8 cellular contexts compared by ENCODE assay signal in genomic region chr22:30324008-30324730, GRCh38. TPM values are rescaled to one million over a fixed set of nuclear protein-coding genes. Genes with fewer than 3 reads are reported as not detected.
DNase-seq lines count a peak whose midpoint lies in the region; ATAC-seq and TF ChIP-seq lines count a peak whose summit lies in the region.

No MANE protein-coding gene starts in this region.

- H3K4me1 ChIP-seq in RWPE2 (ENCODE audit: insufficient read depth, poor library complexity, severe bottlenecking): peaks cover 21% of the 10 kb centered on the region

- H3K27me3 ChIP-seq in RWPE2 (ENCODE audit: insufficient read depth, poor library complexity, severe bottlenecking): no peaks in the 10 kb centered on the region

- DNase-seq in EH (ENCODE audit: low read depth): peak; percentile 71
- DNase-seq in RWPE2 (ENCODE audit: low spot score): no peak
- DNase-seq in epithelial cell of proximal tubule (ENCODE audit: low read depth): no peak
- DNase-seq in skeletal muscle cell (ENCODE audit: low read depth): no peak
- DNase-seq in stimulated activated CD4-positive, alpha-beta T cell treated with anti-CD3 and anti-CD28 coated beads, Interleukin-2, amount 100 ng/mL, for 48 hours: no peak
- DNase-seq in GM20000 (ENCODE audit: low spot score): no peak
- DNase-seq in HPDE6-E6E7 (ENCODE audit: extremely low spot score): no peak

- peaks cover 3% of the 10 kb centered on the region for H3K36me3 ChIP-seq in RWPE2 (ENCODE audit: low read depth)

- H3K4me3 ChIP-seq in RWPE2 (ENCODE audit: severe bottlenecking) (no peak overlapping the region), epithelial cell of proximal tubule (ENCODE audit: low read depth, low read length) (peak overlapping the region; percentile 74), skeletal muscle cell (ENCODE audit: low read depth, low read length) (peak overlapping the region; percentile 80)

- ATAC-seq in RWPE2 (ENCODE audit: low read depth) (no peak), HG03442 (IDR thresholded peaks at IDR 0.05; ENCODE audit: unreplicated experiment) (no peak)

- TF ChIP-seq CTCF in RWPE2 (IDR thresholded peaks at IDR 0.05; ENCODE audit: poor library complexity, severe bottlenecking) (no peak), epithelial cell of proximal tubule (conservative IDR thresholded peaks at IDR 0.05; ENCODE audit: low read depth, low read length) (no peak), GM20000 (IDR thresholded peaks at IDR 0.05; ENCODE audit: extremely low read depth, missing control alignments) (no peak)

- no peaks in the 10 kb centered on the region for H3K9me3 ChIP-seq in RWPE2 (ENCODE audit: severe bottlenecking)

- H3K27ac ChIP-seq in RWPE2 (ENCODE audit: poor library complexity, severe bottlenecking): peak overlapping the region; percentile 53

RNA-seq across cellular contexts. Expression of gene TBC1D10A, which starts 2.6 kb away (rescaled TPM):
- 15.5 and 22.9 TPM in 2 replicates for total RNA-seq in epithelial cell of proximal tubule

RNA-seq across cellular contexts. Expression of gene SF3A1, which starts 32.5 kb away (rescaled TPM):
- 42.6 and 44.2 TPM in 2 replicates for total RNA-seq in epithelial cell of proximal tubule

RNA-seq across cellular contexts. Expression of gene CCDC157, which starts 32.6 kb away (rescaled TPM):
- 2.2 and 5.0 TPM in 2 replicates for total RNA-seq in epithelial cell of proximal tubule

RNA-seq across cellular contexts. Expression of gene CASTOR1, which starts 34.9 kb away (rescaled TPM):
- 6.4 and 14.3 TPM in 2 replicates for total RNA-seq in epithelial cell of proximal tubule

RNA-seq across cellular contexts. Expression of gene OSM, which starts 57.5 kb away (rescaled TPM):
- not detected in 2 replicates for total RNA-seq in epithelial cell of proximal tubule
